In genomic region chr16:67326472-67327309, GRCh38 we compare ENCODE assay signal across 8 cellular contexts. TPM values are rescaled to one million over a fixed set of nuclear protein-coding genes. Genes with fewer than 3 reads are reported as not detected.
DNase-seq lines count a peak whose midpoint lies in the region; ATAC-seq and TF ChIP-seq lines count a peak whose summit lies in the region.

TSS of gene KCTD19 (minus strand) at chr16:67326741. CDS start at chr16:67326707, 34 bp downstream.
TSS of gene LRRC36 (plus strand) at chr16:67326815. CDS start at chr16:67326863, 48 bp downstream.

- H3K4me1 Mint-ChIP-seq in activated naive CD4-positive, alpha-beta T cell treated with anti-CD3 and anti-CD28 coated beads, Interleukin-2, amount 10 ng/mL, durations not matched to agents 7 days and 5 days = peaks cover 8% of the 10 kb centered on the region
- peaks cover 8% of the 10 kb centered on the region for H3K4me1 Mint-ChIP-seq in type B pancreatic cell (ENCODE audit: unreplicated experiment)

- in situ Hi-C loops in Panc1 (cut with HindIII; ENCODE audit: low pct_unique_long_range_greater_than_20kb, low sequenced_read_pairs) = no loop called here

- CTCF ChIA-PET in Panc1 (lab: Charles Lee) = interaction anchor here (0.7 kb wide), 3 partner anchors 11 to 100 kb away, joined by 3 to 6 read pairs (median 3); partner anchors contain the start of gene TMEM208
- CTCF ChIA-PET in activated naive CD4-positive, alpha-beta T cell treated with anti-CD3 and anti-CD28 coated beads, Interleukin-2, amount 10 ng/mL, durations not matched to agents 7 days and 5 days (lab: Charles Lee) = interaction anchor here (0.6 to 2.7 kb wide), 10 partner anchors 8 to 139 kb away, joined by 3 to 10 read pairs (median 4); no protein-coding TSS in a partner anchor

- H3K9me3 Mint-ChIP-seq in activated naive CD4-positive, alpha-beta T cell treated with anti-CD3 and anti-CD28 coated beads, Interleukin-2, amount 10 ng/mL, durations not matched to agents 7 days and 5 days = no peaks in the 10 kb centered on the region
- H3K9me3 Mint-ChIP-seq in type B pancreatic cell = no peaks in the 10 kb centered on the region

- intact Hi-C loops in Right ventricle myocardium inferior (cut with DNase I) (no loop called here), cardiac septum (cut with DNase I) (no loop called here), Panc1 (cut with micrococcal nuclease; ENCODE audit: unreplicated experiment) (no loop called here), left cardiac atrium (cut with DNase I) (no loop called here), posterior vena cava (cut with DNase I) (no loop called here)

- no peaks in the 10 kb centered on the region for H3K36me3 ChIP-seq in Panc1 (ENCODE audit: control insufficient read depth, insufficient read depth, low read length)

- peaks cover 57% of the 10 kb centered on the region for H3K27me3 Mint-ChIP-seq in activated naive CD4-positive, alpha-beta T cell treated with anti-CD3 and anti-CD28 coated beads, Interleukin-2, amount 10 ng/mL, durations not matched to agents 7 days and 5 days
- H3K27me3 Mint-ChIP-seq in type B pancreatic cell = peaks cover 36% of the 10 kb centered on the region

- no peaks in the 10 kb centered on the region for H3K9me3 ChIP-seq in Panc1 (ENCODE audit: control insufficient read depth, insufficient read depth, low read depth, low read length)

- H3K27me3 ChIP-seq in Panc1 (ENCODE audit: control insufficient read depth, insufficient read depth, low read length) = no peaks in the 10 kb centered on the region

- H3K27ac ChIP-seq in Panc1 (ENCODE audit: low read length) = no peak within 1 kb of the TSS

- H3K36me3 Mint-ChIP-seq in activated naive CD4-positive, alpha-beta T cell treated with anti-CD3 and anti-CD28 coated beads, Interleukin-2, amount 10 ng/mL, durations not matched to agents 7 days and 5 days = peaks cover 2% of the 10 kb centered on the region
- no peaks in the 10 kb centered on the region for H3K36me3 Mint-ChIP-seq in type B pancreatic cell

- H3K4me3 ChIP-seq in Panc1 (ENCODE audit: low read depth in 2 of 2, low read length in 2 of 2) = peak within 1 kb of the TSS; percentile 48 to 73

- ATAC-seq in Right ventricle myocardium inferior = peak; percentile 28
- peak; percentile 97 for ATAC-seq in Panc1
- ATAC-seq in left cardiac atrium = peak; percentile 85 to 91
- no peak for ATAC-seq in HG02884 (IDR thresholded peaks at IDR 0.05; ENCODE audit: unreplicated experiment)

- no TSS peak for BruUV-seq in Panc1 (replicated peaks; lab: Mats Ljungman, UMichigan)

- POLR2A ChIA-PET in Panc1 (lab: Charles Lee) = no interaction called here

- H3K4me3 Mint-ChIP-seq in activated naive CD4-positive, alpha-beta T cell treated with anti-CD3 and anti-CD28 coated beads, Interleukin-2, amount 10 ng/mL, durations not matched to agents 7 days and 5 days = peak within 1 kb of the TSS; percentile 73
- H3K4me3 Mint-ChIP-seq in type B pancreatic cell = peak within 1 kb of the TSS; percentile 92

- TF ChIP-seq CTCF in Panc1 (IDR thresholded peaks at IDR 0.05) = peak; percentile 83
- peak; percentile 80 for TF ChIP-seq CTCF in type B pancreatic cell (conservative IDR thresholded peaks at IDR 0.05)

- DNase-seq in Right ventricle myocardium inferior (ENCODE audit: missing footprints) (no peak), cardiac septum (ENCODE audit: low spot score) (no peak), Panc1 (ENCODE audit: low read depth, low spot score) (no peak), left cardiac atrium (peak; percentile 79), posterior vena cava (ENCODE audit: low spot score) (peak; percentile 86), type B pancreatic cell (ENCODE audit: extremely low spot score, unreplicated experiment) (peak; percentile 89)
- peak; percentile 60 for DNase-seq in activated naive CD4-positive, alpha-beta T cell treated with anti-CD3 and anti-CD28 coated beads, Interleukin-2, amount 10 ng/mL, durations not matched to agents 7 days and 5 days

- H3K4me1 ChIP-seq in Panc1 (ENCODE audit: control insufficient read depth, insufficient read depth, low read length) = no peaks in the 10 kb centered on the region

- H3K27ac Mint-ChIP-seq in activated naive CD4-positive, alpha-beta T cell treated with anti-CD3 and anti-CD28 coated beads, Interleukin-2, amount 10 ng/mL, durations not matched to agents 7 days and 5 days = no peak within 1 kb of the TSS
- H3K27ac Mint-ChIP-seq in type B pancreatic cell = peak within 1 kb of the TSS; percentile 24

RNA-seq across cellular contexts. Expression of gene KCTD19, which starts in this region (rescaled TPM):
- total RNA-seq in Right ventricle myocardium inferior = not detected
- not detected for total RNA-seq in cardiac septum
- total RNA-seq in Panc1 (2021; ENCODE audit: unreplicated experiment) = 0.62 TPM
- polyA plus RNA-seq in Panc1 (2012; ENCODE audit: insufficient read length) = 0.13 TPM
- total RNA-seq in left cardiac atrium = under 1 TPM in 1 of 2 donors, not detected in 1; 0.16 TPM
- not detected for total RNA-seq in posterior vena cava
- total RNA-seq in type B pancreatic cell (ENCODE audit: low replicate concordance) = 0.56 TPM in 1 of 2 replicates, not detected in the other

RNA-seq across cellular contexts. Expression of gene LRRC36, which starts in this region (rescaled TPM):
- total RNA-seq in Right ventricle myocardium inferior (not detected), cardiac septum (not detected), Panc1 (2021; ENCODE audit: unreplicated experiment) (0.54 TPM), left cardiac atrium (not detected), posterior vena cava (under 1 TPM in 1 of 2 donors, not detected in 1; 0.56 TPM), type B pancreatic cell (ENCODE audit: low replicate concordance) (0.38 and 1.1 TPM in 2 replicates)
- polyA plus RNA-seq in Panc1 (2012; ENCODE audit: insufficient read length) = 0.55 TPM

Comparison
In these comparisons a context has a peak if more than half of its experiments do, and no peak if none do; other contexts are left out.
1. Peak in ATAC-seq in Right ventricle myocardium inferior; RNA of the genes that start here not detected or under 1 TPM.
2. Peak in ATAC-seq and H3K4me3 ChIP-seq in Panc1; RNA of the genes that start here not detected or under 1 TPM.
3. Peak in DNase-seq and ATAC-seq in left cardiac atrium; RNA of the genes that start here not detected or under 1 TPM.
4. Peak in DNase-seq in posterior vena cava; RNA of the genes that start here not detected or under 1 TPM.
5. DNase-seq: peak in activated naive CD4-positive, alpha-beta T cell treated with anti-CD3 and anti-CD28 coated beads, Interleukin-2, amount 10 ng/mL, durations not matched to agents 7 days and 5 days (single experiment) and type B pancreatic cell (single experiment); none in Right ventricle myocardium inferior (single experiment), cardiac septum (single experiment) and Panc1 (single experiment).